ENCODE assay signal across 1 cellular context in the genomic region with DNA sequence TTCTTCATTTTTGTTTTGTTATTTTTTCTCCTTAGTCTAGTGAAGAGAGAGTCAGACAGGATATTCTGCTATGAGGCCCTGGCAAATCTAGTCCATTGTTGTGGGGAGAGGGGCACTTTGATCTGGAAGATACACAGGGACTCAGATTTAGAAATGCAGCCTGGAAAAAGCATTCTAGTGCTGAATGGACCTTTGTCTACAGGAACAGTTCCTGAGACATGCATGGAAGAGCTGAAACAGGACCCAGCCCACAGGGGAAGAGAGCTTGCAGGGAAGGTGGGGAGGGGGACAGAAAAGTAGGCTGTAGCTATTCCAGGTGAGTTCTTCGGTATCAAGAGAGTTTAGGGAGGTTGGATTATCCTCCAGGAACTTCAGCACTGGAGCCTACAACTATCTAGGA.
TF ChIP-seq lines count a peak whose summit lies in the region.

No MANE protein-coding gene starts in this region.

TF ChIP-seq in SK-N-SH, 30 proteins besides CTCF, POLR2A, EP300 and RAD21:
- TF ChIP-seq FOXM1 (IDR thresholded peaks at IDR 0.05; ENCODE audit: low read depth) (no peak), GABPA (IDR thresholded peaks at IDR 0.05; ENCODE audit: low read depth) (no peak), RXRA (IDR thresholded peaks at IDR 0.05; ENCODE audit: borderline replicate concordance, low read depth) (no peak), YY1 (IDR thresholded peaks at IDR 0.05; ENCODE audit: low read depth) (no peak), MXI1 (IDR thresholded peaks at IDR 0.05; ENCODE audit: low read depth, low read length) (no peak), TCF12 (IDR thresholded peaks at IDR 0.05) (no peak)
